In the genomic region with DNA sequence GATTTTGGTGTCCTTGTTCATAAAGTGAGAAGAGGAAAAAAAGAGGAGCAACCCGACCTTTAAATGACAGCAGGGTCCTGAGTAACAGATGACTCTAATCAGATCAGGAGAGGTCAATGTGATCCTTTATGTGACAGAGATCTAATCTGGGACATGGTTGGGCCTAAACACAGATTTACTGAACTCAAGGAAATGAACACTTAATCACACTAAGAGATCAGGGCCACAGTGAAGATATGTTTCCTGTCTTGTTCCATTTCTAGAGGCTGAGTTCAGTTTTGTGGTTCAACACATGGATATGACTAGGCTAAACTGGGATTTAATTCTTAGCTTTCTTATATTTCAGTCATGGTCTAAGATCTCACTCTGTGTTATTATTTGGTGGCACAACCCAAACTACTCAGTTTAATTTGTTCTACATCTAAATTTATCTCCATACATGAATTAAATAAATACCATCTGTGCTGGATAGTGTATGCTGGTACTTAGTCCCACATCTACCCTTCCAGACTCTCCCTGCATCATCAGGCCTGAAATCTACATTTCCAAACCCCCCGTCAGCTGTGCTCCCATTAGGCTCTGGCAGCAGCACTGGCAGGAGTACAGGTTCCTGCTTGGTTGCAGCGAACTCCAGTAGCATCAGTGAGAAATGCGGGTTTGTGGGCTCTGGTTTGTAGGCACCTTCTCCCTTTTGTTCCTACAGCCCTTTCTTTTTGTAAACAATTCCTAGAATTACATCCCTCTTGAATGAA, we compare ENCODE assay signal across 17 cellular contexts. TPM values are rescaled to one million over a fixed set of nuclear protein-coding genes. Genes with fewer than 3 reads are reported as not detected.
DNase-seq lines count a peak whose midpoint lies in the region; ATAC-seq and TF ChIP-seq lines count a peak whose summit lies in the region.
"Had no signal": no experiment of that assay in that cellular context is flagged by ENCODE, and none has a peak within 500 bp of the region (broad histone marks: within the 10 kb centered on the region; RNA-seq: fewer than 3 reads in every experiment).

No MANE protein-coding gene starts in this region.

- no peak for TF ChIP-seq CTCF in HFFc6 (IDR thresholded peaks at IDR 0.05)
- TF ChIP-seq CTCF in WTC11 (IDR thresholded peaks at IDR 0.05) = no peak
- no peak for TF ChIP-seq CTCF in natural killer cell (IDR thresholded peaks at IDR 0.05)

- H3K27ac Mint-ChIP-seq in HFFc6 (peak overlapping the region; percentile 57; the same call in 1 of the 2 replicates), WTC11 (peak overlapping the region; percentile 17; the same call in 1 of the 2 replicates), natural killer cell (peak overlapping the region; percentile 23 to 35)
- H3K27ac Mint-ChIP-seq: endodermal cell had no signal

- H3K36me3 Mint-ChIP-seq in HFFc6 (ENCODE audit: low read depth) (no peaks in the 10 kb centered on the region), WTC11 (no peaks in the 10 kb centered on the region), natural killer cell (no peaks in the 10 kb centered on the region)

- no peak for DNase-seq in activated CD4-positive, CD25-positive, alpha-beta regulatory T cell (lab: John Stamatoyannopoulos, UW)
- DNase-seq in HFFc6 = peak; percentile 35
- no peak for DNase-seq in WTC11 (ENCODE audit: low spot score)
- DNase-seq in natural killer cell = no peak
- no peak for DNase-seq in germinal center (ENCODE audit: low spot score)
- DNase-seq in epidermal melanocyte (ENCODE audit: insufficient read length, low spot score) = no peak
- DNase-seq: activated CD4-positive, CD25-positive, alpha-beta regulatory T cell treated with anti-CD3 and anti-CD28 coated beads, Interleukin-2, amount 50 U/mL, for 72 hours; activated effector memory CD4-positive, alpha-beta T cell treated with Interleukin-2 at 50 U/mL for 16 hours; endodermal cell; H7; head of caudate nucleus; kidney glomerular epithelial cell; stimulated activated CD4-positive, alpha-beta T cell treated with anti-CD3 and anti-CD28 coated beads, Interleukin-1b, Interleukin-23, amount 100 ng/mL, for 48 hours; stimulated activated CD8-positive, alpha-beta memory T cell treated with anti-CD3 and anti-CD28 coated beads, Interleukin-4, amount 100 ng/mL, for 48 hours; trophoblast cell had no signal

- no peaks in the 10 kb centered on the region for H3K9me3 Mint-ChIP-seq in HFFc6
- peaks cover 3% of the 10 kb centered on the region; the same call in 1 of the 2 replicates for H3K9me3 Mint-ChIP-seq in WTC11
- H3K9me3 Mint-ChIP-seq in natural killer cell = no peaks in the 10 kb centered on the region
- H3K9me3 Mint-ChIP-seq: endodermal cell had no signal

- H3K27me3 Mint-ChIP-seq in HFFc6 (ENCODE audit: insufficient read depth) (no peaks in the 10 kb centered on the region; the same call in 1 of the 2 replicates), WTC11 (ENCODE audit: low read depth) (no peaks in the 10 kb centered on the region), natural killer cell (ENCODE audit: low read depth in 2 of 2) (no peaks in the 10 kb centered on the region)

- ATAC-seq in activated CD4-positive, CD25-positive, alpha-beta regulatory T cell treated with anti-CD3 and anti-CD28 coated beads, Interleukin-2, amount 50 U/mL, for 24 hours = peak; percentile 35 to 36
- peak; percentile 15; the same call in 1 of the 2 replicates for ATAC-seq in WTC11
- ATAC-seq in natural killer cell = no peak
- no peak for ATAC-seq in GM21526 (IDR thresholded peaks at IDR 0.05; ENCODE audit: low FRiP score, unreplicated experiment)

- intact Hi-C loops in natural killer cell (cut with micrococcal nuclease) = no loop called here

- H3K4me1 Mint-ChIP-seq in HFFc6 (ENCODE audit: low read depth) (peaks cover 21% of the 10 kb centered on the region), WTC11 (peaks cover 43% of the 10 kb centered on the region), natural killer cell (peaks cover 40 to 41% of the 10 kb centered on the region in 2 donors)

- no peak overlapping the region for H3K4me3 Mint-ChIP-seq in HFFc6
- no peak overlapping the region for H3K4me3 Mint-ChIP-seq in WTC11
- no peak overlapping the region for H3K4me3 Mint-ChIP-seq in natural killer cell
- H3K4me3 Mint-ChIP-seq: endodermal cell had no signal

- POLR2A ChIA-PET in WTC11 (lab: Charles Lee) = no interaction called here

- CTCF ChIA-PET in WTC11 (lab: Charles Lee) = no interaction called here

TF ChIP-seq in WTC11, 78 proteins besides CTCF, POLR2A, EP300 and RAD21 (continues in another document):
- no peak for TF ChIP-seq FOXJ3 (CRISPR knock-in tag; IDR thresholded peaks at IDR 0.05; ENCODE audit: borderline replicate concordance)
- TF ChIP-seq, protein P1, sequence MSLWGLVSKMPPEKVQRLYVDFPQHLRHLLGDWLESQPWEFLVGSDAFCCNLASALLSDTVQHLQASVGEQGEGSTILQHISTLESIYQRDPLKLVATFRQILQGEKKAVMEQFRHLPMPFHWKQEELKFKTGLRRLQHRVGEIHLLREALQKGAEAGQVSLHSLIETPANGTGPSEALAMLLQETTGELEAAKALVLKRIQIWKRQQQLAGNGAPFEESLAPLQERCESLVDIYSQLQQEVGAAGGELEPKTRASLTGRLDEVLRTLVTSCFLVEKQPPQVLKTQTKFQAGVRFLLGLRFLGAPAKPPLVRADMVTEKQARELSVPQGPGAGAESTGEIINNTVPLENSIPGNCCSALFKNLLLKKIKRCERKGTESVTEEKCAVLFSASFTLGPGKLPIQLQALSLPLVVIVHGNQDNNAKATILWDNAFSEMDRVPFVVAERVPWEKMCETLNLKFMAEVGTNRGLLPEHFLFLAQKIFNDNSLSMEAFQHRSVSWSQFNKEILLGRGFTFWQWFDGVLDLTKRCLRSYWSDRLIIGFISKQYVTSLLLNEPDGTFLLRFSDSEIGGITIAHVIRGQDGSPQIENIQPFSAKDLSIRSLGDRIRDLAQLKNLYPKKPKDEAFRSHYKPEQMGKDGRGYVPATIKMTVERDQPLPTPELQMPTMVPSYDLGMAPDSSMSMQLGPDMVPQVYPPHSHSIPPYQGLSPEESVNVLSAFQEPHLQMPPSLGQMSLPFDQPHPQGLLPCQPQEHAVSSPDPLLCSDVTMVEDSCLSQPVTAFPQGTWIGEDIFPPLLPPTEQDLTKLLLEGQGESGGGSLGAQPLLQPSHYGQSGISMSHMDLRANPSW (CRISPR knock-in tag; conservative IDR thresholded peaks at IDR 0.05; ENCODE audit: low read depth) = no peak
- TF ChIP-seq NR2C2 (CRISPR knock-in tag; IDR thresholded peaks at IDR 0.05) = no peak
- TF ChIP-seq, protein P2, sequence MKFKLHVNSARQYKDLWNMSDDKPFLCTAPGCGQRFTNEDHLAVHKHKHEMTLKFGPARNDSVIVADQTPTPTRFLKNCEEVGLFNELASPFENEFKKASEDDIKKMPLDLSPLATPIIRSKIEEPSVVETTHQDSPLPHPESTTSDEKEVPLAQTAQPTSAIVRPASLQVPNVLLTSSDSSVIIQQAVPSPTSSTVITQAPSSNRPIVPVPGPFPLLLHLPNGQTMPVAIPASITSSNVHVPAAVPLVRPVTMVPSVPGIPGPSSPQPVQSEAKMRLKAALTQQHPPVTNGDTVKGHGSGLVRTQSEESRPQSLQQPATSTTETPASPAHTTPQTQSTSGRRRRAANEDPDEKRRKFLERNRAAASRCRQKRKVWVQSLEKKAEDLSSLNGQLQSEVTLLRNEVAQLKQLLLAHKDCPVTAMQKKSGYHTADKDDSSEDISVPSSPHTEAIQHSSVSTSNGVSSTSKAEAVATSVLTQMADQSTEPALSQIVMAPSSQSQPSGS (CRISPR knock-in tag; IDR thresholded peaks at IDR 0.05; ENCODE audit: borderline replicate concordance, low read depth) = no peak
- TF ChIP-seq, protein P3, sequence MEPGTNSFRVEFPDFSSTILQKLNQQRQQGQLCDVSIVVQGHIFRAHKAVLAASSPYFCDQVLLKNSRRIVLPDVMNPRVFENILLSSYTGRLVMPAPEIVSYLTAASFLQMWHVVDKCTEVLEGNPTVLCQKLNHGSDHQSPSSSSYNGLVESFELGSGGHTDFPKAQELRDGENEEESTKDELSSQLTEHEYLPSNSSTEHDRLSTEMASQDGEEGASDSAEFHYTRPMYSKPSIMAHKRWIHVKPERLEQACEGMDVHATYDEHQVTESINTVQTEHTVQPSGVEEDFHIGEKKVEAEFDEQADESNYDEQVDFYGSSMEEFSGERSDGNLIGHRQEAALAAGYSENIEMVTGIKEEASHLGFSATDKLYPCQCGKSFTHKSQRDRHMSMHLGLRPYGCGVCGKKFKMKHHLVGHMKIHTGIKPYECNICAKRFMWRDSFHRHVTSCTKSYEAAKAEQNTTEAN (CRISPR knock-in tag; IDR thresholded peaks at IDR 0.05) = no peak
- TF ChIP-seq, protein P4, sequence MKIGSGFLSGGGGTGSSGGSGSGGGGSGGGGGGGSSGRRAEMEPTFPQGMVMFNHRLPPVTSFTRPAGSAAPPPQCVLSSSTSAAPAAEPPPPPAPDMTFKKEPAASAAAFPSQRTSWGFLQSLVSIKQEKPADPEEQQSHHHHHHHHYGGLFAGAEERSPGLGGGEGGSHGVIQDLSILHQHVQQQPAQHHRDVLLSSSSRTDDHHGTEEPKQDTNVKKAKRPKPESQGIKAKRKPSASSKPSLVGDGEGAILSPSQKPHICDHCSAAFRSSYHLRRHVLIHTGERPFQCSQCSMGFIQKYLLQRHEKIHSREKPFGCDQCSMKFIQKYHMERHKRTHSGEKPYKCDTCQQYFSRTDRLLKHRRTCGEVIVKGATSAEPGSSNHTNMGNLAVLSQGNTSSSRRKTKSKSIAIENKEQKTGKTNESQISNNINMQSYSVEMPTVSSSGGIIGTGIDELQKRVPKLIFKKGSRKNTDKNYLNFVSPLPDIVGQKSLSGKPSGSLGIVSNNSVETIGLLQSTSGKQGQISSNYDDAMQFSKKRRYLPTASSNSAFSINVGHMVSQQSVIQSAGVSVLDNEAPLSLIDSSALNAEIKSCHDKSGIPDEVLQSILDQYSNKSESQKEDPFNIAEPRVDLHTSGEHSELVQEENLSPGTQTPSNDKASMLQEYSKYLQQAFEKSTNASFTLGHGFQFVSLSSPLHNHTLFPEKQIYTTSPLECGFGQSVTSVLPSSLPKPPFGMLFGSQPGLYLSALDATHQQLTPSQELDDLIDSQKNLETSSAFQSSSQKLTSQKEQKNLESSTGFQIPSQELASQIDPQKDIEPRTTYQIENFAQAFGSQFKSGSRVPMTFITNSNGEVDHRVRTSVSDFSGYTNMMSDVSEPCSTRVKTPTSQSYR (CRISPR knock-in tag; IDR thresholded peaks at IDR 0.05) = no peak
- no peak for TF ChIP-seq ESRRA (CRISPR knock-in tag; IDR thresholded peaks at IDR 0.05; ENCODE audit: borderline replicate concordance)
- TF ChIP-seq, protein P5, sequence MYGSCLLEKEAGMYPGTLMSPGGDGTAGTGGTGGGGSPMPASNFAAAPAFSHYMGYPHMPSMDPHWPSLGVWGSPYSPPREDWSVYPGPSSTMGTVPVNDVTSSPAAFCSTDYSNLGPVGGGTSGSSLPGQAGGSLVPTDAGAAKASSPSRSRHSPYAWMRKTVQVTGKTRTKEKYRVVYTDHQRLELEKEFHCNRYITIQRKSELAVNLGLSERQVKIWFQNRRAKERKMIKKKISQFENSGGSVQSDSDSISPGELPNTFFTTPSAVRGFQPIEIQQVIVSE (CRISPR knock-in tag; IDR thresholded peaks at IDR 0.05; ENCODE audit: borderline replicate concordance) = no peak
- no peak for TF ChIP-seq MYBL2 (CRISPR knock-in tag; IDR thresholded peaks at IDR 0.05)

RNA-seq across cellular contexts. Expression of a gene that starts 22.6 kb away (rescaled TPM):
- 1 to 10 TPM; 3.0 to 4.8 (median 3.9) TPM for total RNA-seq in HFFc6 (2021; fragmentation: NEBNext Ultra II Directional; extraction: Animal tissue kit (Norgen Biotek cat#: 25700))
- 12.3 to 20.9 TPM (median 14.7 TPM) in 3 replicates for total RNA-seq in WTC11 (2021)
- 10 to 100 TPM; 20.2 to 22.3 (median 22.2) TPM for total RNA-seq in natural killer cell

Comparison
In these comparisons a context has a peak if more than half of its experiments do, and no peak if none do; other contexts are left out.
1. ATAC-seq: peak in activated CD4-positive, CD25-positive, alpha-beta regulatory T cell treated with anti-CD3 and anti-CD28 coated beads, Interleukin-2, amount 50 U/mL, for 24 hours (2 of 2) and WTC11 (single experiment); none in natural killer cell (0 of 3) and GM21526 (single experiment).
2. Peak in every context shown above with its lines, with median percentiles within 50 percentile points of each other: H3K27ac Mint-ChIP-seq.